ENCODE assay signal across 8 cellular contexts in genomic region chr19:40466219-40467006, GRCh38. TPM values are rescaled to one million over a fixed set of nuclear protein-coding genes. Genes with fewer than 3 reads are reported as not detected.
DNase-seq lines count a peak whose midpoint lies in the region; ATAC-seq and TF ChIP-seq lines count a peak whose summit lies in the region.

TSS of gene SPTBN4 (plus strand) at chr19:40467001. CDS start at chr19:40472622, 5,621 bp downstream.

- no TSS peak for BruUV-seq in MCF 10A (replicated peaks; lab: Mats Ljungman, UMichigan)

- H3K27ac Mint-ChIP-seq in CD8-positive, alpha-beta memory T cell: peak within 1 kb of the TSS; percentile 74 to 99 (median 96)
- H3K27ac Mint-ChIP-seq in MCF 10A (ENCODE audit: low read depth, unreplicated experiment): peak within 1 kb of the TSS; percentile 92

- 6% methylated on average over 11 of the region's 53 CpGs for WGBS in right lobe of liver (ENCODE audit: insufficient coverage, low coverage, low lambda C conversion rate, missing lambda C conversion rate)

- peaks cover 23 to 32% (median 25%) of the 10 kb centered on the region in 3 donors for H3K4me1 Mint-ChIP-seq in CD8-positive, alpha-beta memory T cell
- peaks cover 19% of the 10 kb centered on the region for H3K4me1 Mint-ChIP-seq in MCF 10A (ENCODE audit: insufficient read depth, unreplicated experiment)

- POLR2A ChIA-PET in CD8-positive, alpha-beta memory T cell (lab: Charles Lee): interaction anchor here (0.8 to 3.8 kb wide), 7 partner anchors 24 to 332 kb away, joined by 3 to 27 read pairs (median 7); partner anchors contain the start of genes C19orf47, EGLN2, PLD3 and SERTAD1
- POLR2A ChIA-PET in HEK293 (lab: Yijun Ruan, JAX) (interaction anchor here (0.6 to 5.2 kb wide), 35 partner anchors 8 to 496 kb away, joined by 3 to 74 read pairs (median 4); partner anchors contain the start of genes ACTMAP, C19orf47, PLD3 and PRX), MCF 10A (lab: Yijun Ruan, JAX) (interaction anchor here (0.6 to 4.6 kb wide), 26 partner anchors 8 to 1393 kb away, joined by 3 to 94 read pairs (median 5); partner anchors contain the start of genes ACTMAP, COQ8B, ITPKC and PLD3)

- peaks cover 9 to 19% of the 10 kb centered on the region in 2 donors for H3K27me3 Mint-ChIP-seq in CD8-positive, alpha-beta memory T cell
- no peaks in the 10 kb centered on the region for H3K27me3 Mint-ChIP-seq in MCF 10A (ENCODE audit: insufficient read depth, unreplicated experiment)

- peak within 1 kb of the TSS; percentile 87 for H3K27ac ChIP-seq in CD8-positive, alpha-beta memory T cell (ENCODE audit: low read depth, low read length)
- no peak within 1 kb of the TSS; the same call in 1 of the 2 replicates for H3K27ac ChIP-seq in HEK293 (ENCODE audit: extremely low read depth, low read depth, low read length)
- H3K27ac ChIP-seq in right lobe of liver: peak within 1 kb of the TSS in 1 of 3 donors; percentile 62

- H3K27me3 ChIP-seq in CD8-positive, alpha-beta memory T cell (ENCODE audit: insufficient read depth, low read length, poor library complexity, severe bottlenecking): peaks cover 3% of the 10 kb centered on the region
- H3K27me3 ChIP-seq in right lobe of liver: no peaks in the 10 kb centered on the region

- H3K9me3 ChIP-seq in CD8-positive, alpha-beta memory T cell (ENCODE audit: low read length): no peaks in the 10 kb centered on the region
- H3K9me3 ChIP-seq in HEK293 (ENCODE audit: control insufficient read depth, insufficient read depth, low read depth, low read length): no peaks in the 10 kb centered on the region
- no peaks in the 10 kb centered on the region for H3K9me3 ChIP-seq in right lobe of liver

- TF ChIP-seq CTCF in HEK293 (tag by site-specific recombination; IDR thresholded peaks at IDR 0.05): peak; percentile 58; the same call in 1 of the 2 replicates
- TF ChIP-seq CTCF in MCF 10A (IDR thresholded peaks at IDR 0.05; ENCODE audit: unreplicated experiment): no peak
- no peak for TF ChIP-seq CTCF in right lobe of liver (IDR thresholded peaks at IDR 0.05)

- peak within 1 kb of the TSS; percentile 84 for H3K4me3 ChIP-seq in CD8-positive, alpha-beta memory T cell (ENCODE audit: low read length)
- H3K4me3 ChIP-seq in HEK293 (ENCODE audit: low read depth, low read length) (peak within 1 kb of the TSS; percentile 29), right lobe of liver (peak within 1 kb of the TSS; percentile 9 to 78 (median 45))

- H3K4me3 Mint-ChIP-seq in CD8-positive, alpha-beta memory T cell: peak within 1 kb of the TSS; percentile 69 to 94 (median 86)
- H3K4me3 Mint-ChIP-seq in MCF 10A (ENCODE audit: unreplicated experiment): peak within 1 kb of the TSS; percentile 98

- H3K36me3 ChIP-seq in CD8-positive, alpha-beta memory T cell (ENCODE audit: insufficient read depth, low read length): no peaks in the 10 kb centered on the region
- H3K36me3 ChIP-seq in HEK293 (ENCODE audit: control insufficient read depth in 2 of 2, insufficient read depth in 1 of 2, low read length in 2 of 2) (no peaks in the 10 kb centered on the region; a peak in 1 of 3 replicates), right lobe of liver (no peaks in the 10 kb centered on the region)

- peak in 1 of 4 donors; percentile 12 for ATAC-seq in right lobe of liver

- peak in 4 of 5 donors; percentile 78 to 94 (median 86) for DNase-seq in CD8-positive, alpha-beta memory T cell
- peak; percentile 56 for DNase-seq in T follicular helper cell (ENCODE audit: low read depth)
- DNase-seq in MCF 10A (ENCODE audit: unreplicated experiment): no peak
- DNase-seq in right lobe of liver: peak in 1 of 3 donors; percentile 48
- DNase-seq in stimulated activated CD4-positive, alpha-beta T cell treated with anti-CD3 and anti-CD28 coated beads, TNF-alpha, amount 100 ng/mL, for 1 hour (ENCODE audit: low read depth in 3 of 3, low spot score in 1 of 3): peak in 2 of 3 donors; percentile 24 to 35
- no peak for DNase-seq in NCI-H2107 treated with DMSO at 0.1 percent for 48 hours (lab: John Stamatoyannopoulos, UW; ENCODE audit: unreplicated experiment)
- DNase-seq in central memory CD4-positive, alpha-beta T cell: no peak

- intact Hi-C loops in MCF 10A (cut with micrococcal nuclease) (no loop called here), right lobe of liver (cut with DNase I) (no loop called here)

- peaks cover 0 to 4% (median 1%) of the 10 kb centered on the region in 3 donors for H3K36me3 Mint-ChIP-seq in CD8-positive, alpha-beta memory T cell
- peaks cover 7% of the 10 kb centered on the region for H3K36me3 Mint-ChIP-seq in MCF 10A (ENCODE audit: insufficient read depth, unreplicated experiment)

- TF ChIP-seq POLR2A in right lobe of liver (IDR thresholded peaks at IDR 0.05): no peak

- H3K4me1 ChIP-seq in CD8-positive, alpha-beta memory T cell (ENCODE audit: insufficient read depth, low read length): peaks cover 22% of the 10 kb centered on the region
- H3K4me1 ChIP-seq in HEK293 (ENCODE audit: control insufficient read depth, insufficient read depth, low read length) (peaks cover 13% of the 10 kb centered on the region), right lobe of liver (peaks cover 0 to 37% (median 16%) of the 10 kb centered on the region in 4 donors)

- CTCF ChIA-PET in CD8-positive, alpha-beta memory T cell (lab: Charles Lee): interaction anchor here (0.9 to 4.4 kb wide), 12 partner anchors 11 to 678 kb away, joined by 3 to 46 read pairs (median 4); no protein-coding TSS in a partner anchor
- CTCF ChIA-PET in HEK293 (lab: Yijun Ruan, JAX): interaction anchor here (0.6 to 5.9 kb wide), 26 partner anchors 11 to 236 kb away, joined by 3 to 98 read pairs (median 6); partner anchors contain the start of genes LTBP4, SERTAD1 and SERTAD3
- CTCF ChIA-PET in MCF 10A (lab: Yijun Ruan, JAX): interaction anchor here (0.7 to 4.5 kb wide), 9 partner anchors 10 to 168 kb away, joined by 3 to 35 read pairs (median 4); partner anchors contain the start of gene LTBP4

- H3K9me3 Mint-ChIP-seq in CD8-positive, alpha-beta memory T cell: no peaks in the 10 kb centered on the region
- H3K9me3 Mint-ChIP-seq in MCF 10A (ENCODE audit: unreplicated experiment): no peaks in the 10 kb centered on the region

TF ChIP-seq in HEK293, 187 proteins besides CTCF, POLR2A, EP300 and RAD21 (continues in another document):
- TF ChIP-seq ZNF184 (tag by site-specific recombination; IDR thresholded peaks at IDR 0.05): no peak
- no peak for TF ChIP-seq ZNF302 (tag by site-specific recombination; IDR thresholded peaks at IDR 0.05; ENCODE audit: low read depth)
- 0 out of 2 replicates have a peak, but pooled peaks have one; percentile 16 for TF ChIP-seq ZIC2 (tag by site-specific recombination; IDR thresholded peaks at IDR 0.05)
- no peak for TF ChIP-seq GLI2 (tag by site-specific recombination; IDR thresholded peaks at IDR 0.05; ENCODE audit: borderline replicate concordance, low read depth)
- TF ChIP-seq, protein P1, sequence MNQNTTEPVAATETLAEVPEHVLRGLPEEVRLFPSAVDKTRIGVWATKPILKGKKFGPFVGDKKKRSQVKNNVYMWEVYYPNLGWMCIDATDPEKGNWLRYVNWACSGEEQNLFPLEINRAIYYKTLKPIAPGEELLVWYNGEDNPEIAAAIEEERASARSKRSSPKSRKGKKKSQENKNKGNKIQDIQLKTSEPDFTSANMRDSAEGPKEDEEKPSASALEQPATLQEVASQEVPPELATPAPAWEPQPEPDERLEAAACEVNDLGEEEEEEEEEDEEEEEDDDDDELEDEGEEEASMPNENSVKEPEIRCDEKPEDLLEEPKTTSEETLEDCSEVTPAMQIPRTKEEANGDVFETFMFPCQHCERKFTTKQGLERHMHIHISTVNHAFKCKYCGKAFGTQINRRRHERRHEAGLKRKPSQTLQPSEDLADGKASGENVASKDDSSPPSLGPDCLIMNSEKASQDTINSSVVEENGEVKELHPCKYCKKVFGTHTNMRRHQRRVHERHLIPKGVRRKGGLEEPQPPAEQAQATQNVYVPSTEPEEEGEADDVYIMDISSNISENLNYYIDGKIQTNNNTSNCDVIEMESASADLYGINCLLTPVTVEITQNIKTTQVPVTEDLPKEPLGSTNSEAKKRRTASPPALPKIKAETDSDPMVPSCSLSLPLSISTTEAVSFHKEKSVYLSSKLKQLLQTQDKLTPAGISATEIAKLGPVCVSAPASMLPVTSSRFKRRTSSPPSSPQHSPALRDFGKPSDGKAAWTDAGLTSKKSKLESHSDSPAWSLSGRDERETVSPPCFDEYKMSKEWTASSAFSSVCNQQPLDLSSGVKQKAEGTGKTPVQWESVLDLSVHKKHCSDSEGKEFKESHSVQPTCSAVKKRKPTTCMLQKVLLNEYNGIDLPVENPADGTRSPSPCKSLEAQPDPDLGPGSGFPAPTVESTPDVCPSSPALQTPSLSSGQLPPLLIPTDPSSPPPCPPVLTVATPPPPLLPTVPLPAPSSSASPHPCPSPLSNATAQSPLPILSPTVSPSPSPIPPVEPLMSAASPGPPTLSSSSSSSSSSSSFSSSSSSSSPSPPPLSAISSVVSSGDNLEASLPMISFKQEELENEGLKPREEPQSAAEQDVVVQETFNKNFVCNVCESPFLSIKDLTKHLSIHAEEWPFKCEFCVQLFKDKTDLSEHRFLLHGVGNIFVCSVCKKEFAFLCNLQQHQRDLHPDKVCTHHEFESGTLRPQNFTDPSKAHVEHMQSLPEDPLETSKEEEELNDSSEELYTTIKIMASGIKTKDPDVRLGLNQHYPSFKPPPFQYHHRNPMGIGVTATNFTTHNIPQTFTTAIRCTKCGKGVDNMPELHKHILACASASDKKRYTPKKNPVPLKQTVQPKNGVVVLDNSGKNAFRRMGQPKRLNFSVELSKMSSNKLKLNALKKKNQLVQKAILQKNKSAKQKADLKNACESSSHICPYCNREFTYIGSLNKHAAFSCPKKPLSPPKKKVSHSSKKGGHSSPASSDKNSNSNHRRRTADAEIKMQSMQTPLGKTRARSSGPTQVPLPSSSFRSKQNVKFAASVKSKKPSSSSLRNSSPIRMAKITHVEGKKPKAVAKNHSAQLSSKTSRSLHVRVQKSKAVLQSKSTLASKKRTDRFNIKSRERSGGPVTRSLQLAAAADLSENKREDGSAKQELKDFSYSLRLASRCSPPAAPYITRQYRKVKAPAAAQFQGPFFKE (tag by site-specific recombination; IDR thresholded peaks at IDR 0.05; ENCODE audit: borderline replicate concordance): peak; percentile 57; the same call in 1 of the 2 replicates
- TF ChIP-seq ZNF311 (tag by site-specific recombination; IDR thresholded peaks at IDR 0.05; ENCODE audit: borderline replicate concordance): 0 out of 2 replicates have a peak, but pooled peaks have one; percentile 14
- no peak for TF ChIP-seq ZNF701 (tag by site-specific recombination; IDR thresholded peaks at IDR 0.05)
- TF ChIP-seq ZBTB7A (tag by site-specific recombination; IDR thresholded peaks at IDR 0.05; ENCODE audit: low read depth): 0 out of 2 replicates have a peak, but pooled peaks have one; percentile 9
- peak; percentile 30; the same call in 1 of the 2 replicates for TF ChIP-seq BCL11B (tag by site-specific recombination; IDR thresholded peaks at IDR 0.05; ENCODE audit: low read depth)
- TF ChIP-seq ZBTB21 (tag by site-specific recombination; IDR thresholded peaks at IDR 0.05): 0 out of 2 replicates have a peak, but pooled peaks have one; percentile 30

RNA-seq across cellular contexts. Expression of gene SPTBN4, which starts in this region (rescaled TPM):
- total RNA-seq in CD8-positive, alpha-beta memory T cell: 1 to 10 TPM in 1 of 2 experiments, under 1 TPM in 1; 0.49 to 1.2 TPM
- polyA plus RNA-seq in CD8-positive, alpha-beta memory T cell: not detected
- total RNA-seq in MCF 10A (2022): 0.63 and 1.1 TPM in 2 replicates
- total RNA-seq in right lobe of liver: 1 to 10 TPM in 1 of 6 experiments, under 1 TPM in 5; 0.44 to 1.6 (median 0.65) TPM

Comparison
In these comparisons a context has a peak if more than half of its experiments do, and no peak if none do; other contexts are left out.
1. DNase-seq: peak in CD8-positive, alpha-beta memory T cell (4 of 5), T follicular helper cell (single experiment) and stimulated activated CD4-positive, alpha-beta T cell treated with anti-CD3 and anti-CD28 coated beads, TNF-alpha, amount 100 ng/mL, for 1 hour (2 of 3); none in MCF 10A (single experiment), NCI-H2107 treated with DMSO at 0.1 percent for 48 hours (single experiment) and central memory CD4-positive, alpha-beta T cell (single experiment).
2. H3K4me3 ChIP-seq: peak in every context shown above with its lines; median percentile 84 in CD8-positive, alpha-beta memory T cell; 45 in right lobe of liver; 29 in HEK293.